ENCODE assay signal across 8 cellular contexts in genomic region chr2:110770696-110771425, GRCh38. TPM values are rescaled to one million over a fixed set of nuclear protein-coding genes. Genes with fewer than 3 reads are reported as not detected.
DNase-seq lines count a peak whose midpoint lies in the region; ATAC-seq and TF ChIP-seq lines count a peak whose summit lies in the region.

No MANE protein-coding gene starts in this region.

- no peak overlapping the region for H3K4me3 Mint-ChIP-seq in Caco-2 (ENCODE audit: unreplicated experiment)

- POLR2A ChIA-PET in Panc1 (lab: Charles Lee) (no interaction called here), Caco-2 (lab: Charles Lee) (interaction anchor here (0.5 kb wide), 1 partner anchor 80 kb away, joined by 3 read pairs; no protein-coding TSS in a partner anchor)

- no peak overlapping the region for H3K27ac Mint-ChIP-seq in Caco-2 (ENCODE audit: unreplicated experiment)

- intact Hi-C loops in Panc1 (cut with micrococcal nuclease; ENCODE audit: unreplicated experiment) (no loop called here), Right ventricle myocardium superior (cut with DNase I) (no loop called here), upper lobe of right lung (cut with DNase I) (no loop called here), Caco-2 (cut with micrococcal nuclease; ENCODE audit: unreplicated experiment) (no loop called here)

- CTCF ChIA-PET in Panc1 (lab: Charles Lee) = no interaction called here
- CTCF ChIA-PET in Caco-2 (lab: Charles Lee) = no interaction called here

- H3K4me3 ChIP-seq in Panc1 (ENCODE audit: low read depth in 2 of 2, low read length in 2 of 2) (no peak overlapping the region), upper lobe of right lung (no peak overlapping the region), Caco-2 (ENCODE audit: low read depth, low read length) (no peak overlapping the region)

- BruUV-seq in Panc1 (replicated peaks; lab: Mats Ljungman, UMichigan) (no TSS peak), Caco-2 (replicated peaks; lab: Mats Ljungman, UMichigan) (no TSS peak)

- TF ChIP-seq CTCF in Panc1 (IDR thresholded peaks at IDR 0.05) = no peak
- TF ChIP-seq CTCF in upper lobe of right lung (IDR thresholded peaks at IDR 0.05) = no peak
- no peak for TF ChIP-seq CTCF in Caco-2 (IDR thresholded peaks at IDR 0.05; ENCODE audit: insufficient read depth in 1 of 2, low read depth in 1 of 2, low read length in 1 of 2, severe bottlenecking in 1 of 2, unreplicated experiment in 1 of 2)

- ATAC-seq in Panc1 (peak; percentile 56), Right ventricle myocardium superior (ENCODE audit: poor library complexity) (peak; percentile 36), upper lobe of right lung (peak; percentile 22), GM21367 (IDR thresholded peaks at IDR 0.05; ENCODE audit: unreplicated experiment) (no peak), GM19324 (IDR thresholded peaks at IDR 0.05; ENCODE audit: low FRiP score, unreplicated experiment) (no peak)

- H3K4me1 ChIP-seq in Panc1 (ENCODE audit: control insufficient read depth, insufficient read depth, low read length) = 0 out of 2 replicates have a peak, but pooled peaks cover 3% of the 10 kb centered on the region
- H3K4me1 ChIP-seq in upper lobe of right lung = peaks cover 10% of the 10 kb centered on the region
- peaks cover 15% of the 10 kb centered on the region for H3K4me1 ChIP-seq in Caco-2

- no peaks in the 10 kb centered on the region for H3K36me3 ChIP-seq in Panc1 (ENCODE audit: control insufficient read depth, insufficient read depth, low read length)
- no peaks in the 10 kb centered on the region for H3K36me3 ChIP-seq in upper lobe of right lung
- no peaks in the 10 kb centered on the region for H3K36me3 ChIP-seq in Caco-2 (ENCODE audit: control insufficient read depth, insufficient read depth, low read length)

- DNase-seq in DMS79 treated with DMSO at 0.1 percent for 48 hours (lab: John Stamatoyannopoulos, UW) = peak; percentile 51
- DNase-seq in DMS79 (lab: John Stamatoyannopoulos, UW) = no peak
- no peak for DNase-seq in Panc1 (ENCODE audit: low read depth, low spot score)
- peak; percentile 50 for DNase-seq in Right ventricle myocardium superior
- DNase-seq in upper lobe of right lung = no peak
- no peak for DNase-seq in Caco-2

- H3K27me3 Mint-ChIP-seq in Caco-2 (ENCODE audit: insufficient read depth, unreplicated experiment) = no peaks in the 10 kb centered on the region

- H3K9me3 Mint-ChIP-seq in Caco-2 (ENCODE audit: unreplicated experiment) = no peaks in the 10 kb centered on the region

- in situ Hi-C loops in Panc1 (cut with HindIII; ENCODE audit: low pct_unique_long_range_greater_than_20kb, low sequenced_read_pairs) = no loop called here

- H3K27me3 ChIP-seq in Panc1 (ENCODE audit: control insufficient read depth, insufficient read depth, low read length) = no peaks in the 10 kb centered on the region; the same call in 1 of the 2 replicates
- H3K27me3 ChIP-seq in upper lobe of right lung = no peaks in the 10 kb centered on the region
- H3K27me3 ChIP-seq in Caco-2 (replicated peaks; ENCODE audit: control insufficient read depth, insufficient read depth, low read length) = no peaks in the 10 kb centered on the region

- no peak overlapping the region for H3K27ac ChIP-seq in Panc1 (ENCODE audit: low read length)
- H3K27ac ChIP-seq in upper lobe of right lung = no peak overlapping the region

- H3K9me3 ChIP-seq in Panc1 (ENCODE audit: control insufficient read depth, insufficient read depth, low read depth, low read length) = no peaks in the 10 kb centered on the region
- no peaks in the 10 kb centered on the region for H3K9me3 ChIP-seq in upper lobe of right lung
- peaks cover under 1% of the 10 kb centered on the region; the same call in 1 of the 2 replicates for H3K9me3 ChIP-seq in Caco-2

- H3K36me3 Mint-ChIP-seq in Caco-2 (ENCODE audit: insufficient read depth, unreplicated experiment) = peaks cover 6% of the 10 kb centered on the region

- peaks cover 20% of the 10 kb centered on the region for H3K4me1 Mint-ChIP-seq in Caco-2 (ENCODE audit: low read depth, unreplicated experiment)

RNA-seq across cellular contexts. Expression of gene ACOXL, which starts 38.5 kb away (rescaled TPM):
- total RNA-seq in Panc1 (2021; ENCODE audit: unreplicated experiment) = 4.9 TPM
- polyA plus RNA-seq in Panc1 (2012; ENCODE audit: insufficient read length) = 6.7 TPM
- not detected for total RNA-seq in Right ventricle myocardium superior
- total RNA-seq in upper lobe of right lung = 47.5 TPM
- total RNA-seq in Caco-2 (2022) = 2.6 and 2.9 TPM in 2 replicates

Comparison
In these comparisons a context has a peak if more than half of its experiments do, and no peak if none do; other contexts are left out.
1. DNase-seq: peak in DMS79 treated with DMSO at 0.1 percent for 48 hours (single experiment) and Right ventricle myocardium superior (single experiment); none in DMS79 (single experiment), Panc1 (single experiment), upper lobe of right lung (single experiment) and Caco-2 (0 of 2).
2. ATAC-seq: peak in Panc1 (single experiment), Right ventricle myocardium superior (single experiment) and upper lobe of right lung (single experiment); none in GM21367 (single experiment) and GM19324 (single experiment).